In the genomic region with DNA sequence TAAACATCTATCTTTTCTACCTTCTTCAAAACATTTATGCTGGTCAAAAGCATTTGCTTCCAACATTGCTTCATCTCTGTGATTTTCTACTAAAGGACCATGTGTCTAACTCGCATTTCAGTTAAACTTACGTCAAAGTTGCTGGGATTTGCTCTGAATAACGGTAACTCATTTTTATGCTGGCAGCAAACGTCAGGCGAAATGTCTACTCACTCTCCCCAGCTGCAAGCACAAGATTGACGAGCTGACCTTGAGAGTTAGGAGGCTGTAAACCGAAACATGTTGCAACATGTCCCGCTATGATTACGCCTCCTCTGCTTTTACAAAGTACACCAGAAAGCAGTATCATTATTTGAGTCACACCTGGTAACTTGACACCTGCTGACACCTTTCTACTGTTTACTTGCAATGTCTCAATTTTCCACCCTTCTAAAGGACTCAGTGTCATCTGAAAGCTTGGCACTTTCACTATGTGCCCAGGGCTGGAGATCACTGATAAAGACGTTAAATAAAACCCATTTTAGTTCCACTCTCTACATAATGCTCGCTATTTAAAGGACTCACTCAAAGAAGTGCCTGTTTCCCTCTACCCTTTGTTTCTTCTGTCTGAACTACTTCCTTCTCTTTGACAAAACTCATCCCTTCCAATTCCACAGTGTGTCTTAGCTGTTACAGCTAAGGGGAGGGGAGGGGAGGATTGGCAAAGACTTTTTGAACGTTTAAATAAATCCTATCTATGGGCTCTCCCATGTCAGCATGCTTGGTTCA, we compare ENCODE assay signal across 1 cellular context.
TF ChIP-seq lines count a peak whose summit lies in the region.

No MANE protein-coding gene starts in this region.

TF ChIP-seq in HepG2, 621 proteins besides CTCF, POLR2A, EP300 and RAD21 (continued from another document and continues in another):
- TF ChIP-seq KLF6 (CRISPR knock-in tag; IDR thresholded peaks at IDR 0.05) = 0 out of 2 replicates have a peak, but pooled peaks have one; percentile 58
- no peak for TF ChIP-seq LRRFIP1 (CRISPR knock-in tag; conservative IDR thresholded peaks at IDR 0.05)
- peak; percentile 61; the same call in 1 of the 2 replicates for TF ChIP-seq HOXA3 (CRISPR knock-in tag; IDR thresholded peaks at IDR 0.05)
- peak; percentile 20 for TF ChIP-seq XRCC5 (optimal IDR thresholded peaks at IDR 0.05; ENCODE audit: low read length)
- peak; percentile 73; the same call in 1 of the 2 replicates for TF ChIP-seq ZNF331 (CRISPR knock-in tag; IDR thresholded peaks at IDR 0.05)
- peak; percentile 77; the same call in 1 of the 2 replicates for TF ChIP-seq YEATS2 (CRISPR knock-in tag; IDR thresholded peaks at IDR 0.05; ENCODE audit: borderline replicate concordance)
- TF ChIP-seq, protein P1, sequence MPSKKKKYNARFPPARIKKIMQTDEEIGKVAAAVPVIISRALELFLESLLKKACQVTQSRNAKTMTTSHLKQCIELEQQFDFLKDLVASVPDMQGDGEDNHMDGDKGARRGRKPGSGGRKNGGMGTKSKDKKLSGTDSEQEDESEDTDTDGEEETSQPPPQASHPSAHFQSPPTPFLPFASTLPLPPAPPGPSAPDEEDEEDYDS (CRISPR knock-in tag; IDR thresholded peaks at IDR 0.05) = 0 out of 2 replicates have a peak, but pooled peaks have one; percentile 47
- TF ChIP-seq ZNF644 (CRISPR knock-in tag; IDR thresholded peaks at IDR 0.05; ENCODE audit: low read depth) = peak; percentile 44; the same call in 1 of the 2 replicates
- TF ChIP-seq, protein P2, sequence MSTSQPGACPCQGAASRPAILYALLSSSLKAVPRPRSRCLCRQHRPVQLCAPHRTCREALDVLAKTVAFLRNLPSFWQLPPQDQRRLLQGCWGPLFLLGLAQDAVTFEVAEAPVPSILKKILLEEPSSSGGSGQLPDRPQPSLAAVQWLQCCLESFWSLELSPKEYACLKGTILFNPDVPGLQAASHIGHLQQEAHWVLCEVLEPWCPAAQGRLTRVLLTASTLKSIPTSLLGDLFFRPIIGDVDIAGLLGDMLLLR (CRISPR knock-in tag; IDR thresholded peaks at IDR 0.05) = no peak
- TF ChIP-seq ELF1 (CRISPR knock-in tag; IDR thresholded peaks at IDR 0.05) = peak; percentile 24; the same call in 1 of the 2 replicates
- TF ChIP-seq ZNF382 (CRISPR knock-in tag; IDR thresholded peaks at IDR 0.05; ENCODE audit: borderline replicate concordance) = no peak
- no peak for TF ChIP-seq CREB1 (IDR thresholded peaks at IDR 0.05)
- TF ChIP-seq CREB1 (CRISPR knock-in tag; IDR thresholded peaks at IDR 0.05) = peak; percentile 70; the same call in 1 of the 2 replicates
- peak; percentile 72 for TF ChIP-seq NCOA2 (CRISPR knock-in tag; IDR thresholded peaks at IDR 0.05)
- peak; percentile 58; the same call in 1 of the 2 replicates for TF ChIP-seq TAF1 (CRISPR knock-in tag; IDR thresholded peaks at IDR 0.05)
- TF ChIP-seq MEF2D (CRISPR knock-in tag; IDR thresholded peaks at IDR 0.05) = 0 out of 2 replicates have a peak, but pooled peaks have one; percentile 40
- TF ChIP-seq, protein P3, sequence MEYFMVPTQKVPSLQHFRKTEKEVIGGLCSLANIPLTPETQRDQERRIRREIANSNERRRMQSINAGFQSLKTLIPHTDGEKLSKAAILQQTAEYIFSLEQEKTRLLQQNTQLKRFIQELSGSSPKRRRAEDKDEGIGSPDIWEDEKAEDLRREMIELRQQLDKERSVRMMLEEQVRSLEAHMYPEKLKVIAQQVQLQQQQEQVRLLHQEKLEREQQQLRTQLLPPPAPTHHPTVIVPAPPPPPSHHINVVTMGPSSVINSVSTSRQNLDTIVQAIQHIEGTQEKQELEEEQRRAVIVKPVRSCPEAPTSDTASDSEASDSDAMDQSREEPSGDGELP (IDR thresholded peaks at IDR 0.05; ENCODE audit: borderline replicate concordance, low read depth) = peak; percentile 74; the same call in 1 of the 2 replicates
- TF ChIP-seq ATF7 (IDR thresholded peaks at IDR 0.05) = no peak
- no peak for TF ChIP-seq ATF7 (CRISPR knock-in tag; IDR thresholded peaks at IDR 0.05)
- peak; percentile 93 for TF ChIP-seq HMG20A (CRISPR knock-in tag; IDR thresholded peaks at IDR 0.05; ENCODE audit: borderline replicate concordance)
- no peak for TF ChIP-seq ZNF670 (CRISPR knock-in tag; IDR thresholded peaks at IDR 0.05; ENCODE audit: borderline replicate concordance)
- TF ChIP-seq, protein P4, sequence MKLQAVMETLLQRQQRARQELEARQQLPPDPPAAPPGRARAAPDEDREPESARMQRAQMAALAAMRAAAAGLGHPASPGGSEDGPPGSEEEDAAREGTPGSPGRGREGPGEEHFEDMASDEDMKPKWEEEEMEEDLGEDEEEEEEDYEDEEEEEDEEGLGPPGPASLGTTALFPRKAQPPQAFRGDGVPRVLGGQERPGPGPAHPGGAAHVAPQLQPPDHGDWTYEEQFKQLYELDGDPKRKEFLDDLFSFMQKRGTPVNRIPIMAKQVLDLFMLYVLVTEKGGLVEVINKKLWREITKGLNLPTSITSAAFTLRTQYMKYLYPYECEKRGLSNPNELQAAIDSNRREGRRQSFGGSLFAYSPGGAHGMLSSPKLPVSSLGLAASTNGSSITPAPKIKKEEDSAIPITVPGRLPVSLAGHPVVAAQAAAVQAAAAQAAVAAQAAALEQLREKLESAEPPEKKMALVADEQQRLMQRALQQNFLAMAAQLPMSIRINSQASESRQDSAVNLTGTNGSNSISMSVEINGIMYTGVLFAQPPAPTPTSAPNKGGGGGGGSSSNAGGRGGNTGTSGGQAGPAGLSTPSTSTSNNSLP (IDR thresholded peaks at IDR 0.05; ENCODE audit: low read depth, low read length) = peak; percentile 62
- TF ChIP-seq IRF2 (CRISPR knock-in tag; IDR thresholded peaks at IDR 0.05) = peak; percentile 83
- 0 out of 2 replicates have a peak, but pooled peaks have one; percentile 45 for TF ChIP-seq KDM2A (CRISPR knock-in tag; IDR thresholded peaks at IDR 0.05; ENCODE audit: borderline replicate concordance, low read depth)
- TF ChIP-seq HOXD1 (CRISPR knock-in tag; IDR thresholded peaks at IDR 0.05) = peak; percentile 61; the same call in 1 of the 2 replicates
- TF ChIP-seq ZFP41 (CRISPR knock-in tag; IDR thresholded peaks at IDR 0.05; ENCODE audit: borderline replicate concordance) = no peak
- TF ChIP-seq ZNF350 (CRISPR knock-in tag; IDR thresholded peaks at IDR 0.05; ENCODE audit: borderline replicate concordance, low read depth) = no peak
- TF ChIP-seq JUND (CRISPR knock-in tag; IDR thresholded peaks at IDR 0.05) = 0 out of 2 replicates have a peak, but pooled peaks have one; percentile 38
- no peak for TF ChIP-seq ZZZ3 (CRISPR knock-in tag; IDR thresholded peaks at IDR 0.05; ENCODE audit: borderline replicate concordance)
- peak; percentile 92 for TF ChIP-seq TBX3 (IDR thresholded peaks at IDR 0.05; ENCODE audit: borderline replicate concordance)
- TF ChIP-seq ZMYM2 (CRISPR knock-in tag; IDR thresholded peaks at IDR 0.05) = no peak
- no peak for TF ChIP-seq SNAPC4 (CRISPR knock-in tag; IDR thresholded peaks at IDR 0.05)
- TF ChIP-seq, protein P5, sequence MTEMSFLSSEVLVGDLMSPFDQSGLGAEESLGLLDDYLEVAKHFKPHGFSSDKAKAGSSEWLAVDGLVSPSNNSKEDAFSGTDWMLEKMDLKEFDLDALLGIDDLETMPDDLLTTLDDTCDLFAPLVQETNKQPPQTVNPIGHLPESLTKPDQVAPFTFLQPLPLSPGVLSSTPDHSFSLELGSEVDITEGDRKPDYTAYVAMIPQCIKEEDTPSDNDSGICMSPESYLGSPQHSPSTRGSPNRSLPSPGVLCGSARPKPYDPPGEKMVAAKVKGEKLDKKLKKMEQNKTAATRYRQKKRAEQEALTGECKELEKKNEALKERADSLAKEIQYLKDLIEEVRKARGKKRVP (CRISPR knock-in tag; IDR thresholded peaks at IDR 0.05) = peak in 1 of 2 experiments; percentile 95; a peak in 2 of 4 replicates
- no peak for TF ChIP-seq PHF5A (CRISPR knock-in tag; IDR thresholded peaks at IDR 0.05; ENCODE audit: low read depth, unreplicated experiment)
- peak; percentile 72; the same call in 1 of the 2 replicates for TF ChIP-seq ZNF792 (CRISPR knock-in tag; IDR thresholded peaks at IDR 0.05)
- TF ChIP-seq HNF4A (CRISPR knock-in tag; IDR thresholded peaks at IDR 0.05) = peak; percentile 52
- peak; percentile 33; the same call in 1 of the 2 replicates for TF ChIP-seq ZNF816 (CRISPR knock-in tag; IDR thresholded peaks at IDR 0.05; ENCODE audit: borderline replicate concordance)
- no peak for TF ChIP-seq SMARCC2 (IDR thresholded peaks at IDR 0.05)
- TF ChIP-seq MAZ (IDR thresholded peaks at IDR 0.05; ENCODE audit: borderline replicate concordance, low read depth, low read length) = no peak
- no peak for TF ChIP-seq MAZ (CRISPR knock-in tag; IDR thresholded peaks at IDR 0.05; ENCODE audit: low read depth)
- peak; percentile 63 for TF ChIP-seq HDAC1 (CRISPR knock-in tag; IDR thresholded peaks at IDR 0.05)
- no peak for TF ChIP-seq ZNF468 (CRISPR knock-in tag; IDR thresholded peaks at IDR 0.05)
- TF ChIP-seq BRD4 (CRISPR knock-in tag; IDR thresholded peaks at IDR 0.05) = 0 out of 2 replicates have a peak, but pooled peaks have one; percentile 33
- TF ChIP-seq ARID2 (CRISPR knock-in tag; IDR thresholded peaks at IDR 0.05; ENCODE audit: borderline replicate concordance) = peak; percentile 29; the same call in 1 of the 2 replicates
- no peak for TF ChIP-seq RFXANK (CRISPR knock-in tag; IDR thresholded peaks at IDR 0.05)
- TF ChIP-seq MBD4 (IDR thresholded peaks at IDR 0.05; ENCODE audit: borderline replicate concordance, low read length) = 0 out of 2 replicates have a peak, but pooled peaks have one; percentile 67
- TF ChIP-seq, protein P6, sequence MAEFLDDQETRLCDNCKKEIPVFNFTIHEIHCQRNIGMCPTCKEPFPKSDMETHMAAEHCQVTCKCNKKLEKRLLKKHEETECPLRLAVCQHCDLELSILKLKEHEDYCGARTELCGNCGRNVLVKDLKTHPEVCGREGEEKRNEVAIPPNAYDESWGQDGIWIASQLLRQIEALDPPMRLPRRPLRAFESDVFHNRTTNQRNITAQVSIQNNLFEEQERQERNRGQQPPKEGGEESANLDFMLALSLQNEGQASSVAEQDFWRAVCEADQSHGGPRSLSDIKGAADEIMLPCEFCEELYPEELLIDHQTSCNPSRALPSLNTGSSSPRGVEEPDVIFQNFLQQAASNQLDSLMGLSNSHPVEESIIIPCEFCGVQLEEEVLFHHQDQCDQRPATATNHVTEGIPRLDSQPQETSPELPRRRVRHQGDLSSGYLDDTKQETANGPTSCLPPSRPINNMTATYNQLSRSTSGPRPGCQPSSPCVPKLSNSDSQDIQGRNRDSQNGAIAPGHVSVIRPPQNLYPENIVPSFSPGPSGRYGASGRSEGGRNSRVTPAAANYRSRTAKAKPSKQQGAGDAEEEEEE (CRISPR knock-in tag; IDR thresholded peaks at IDR 0.05; ENCODE audit: borderline replicate concordance) = 0 out of 2 replicates have a peak, but pooled peaks have one; percentile 59
- TF ChIP-seq ASH2L (IDR thresholded peaks at IDR 0.05; ENCODE audit: insufficient read length, low read depth, low read length) = peak; percentile 65
- TF ChIP-seq ZNF431 (CRISPR knock-in tag; IDR thresholded peaks at IDR 0.05; ENCODE audit: borderline replicate concordance, low read depth) = peak; percentile 55; the same call in 1 of the 2 replicates
